Comparison of ENCODE assay signal across 23 cellular contexts in genomic region chr11:132337819-132338416, GRCh38.
A peak's percentile ranks its signal among the peaks of the same experiment; 100 is the strongest.
DNase-seq lines count a peak whose midpoint lies in the region; ATAC-seq and TF ChIP-seq lines count a peak whose summit lies in the region.
"Had no signal": no experiment of that assay in that cellular context is flagged by ENCODE, and none has a peak within 500 bp of the region (broad histone marks: within the 10 kb centered on the region; RNA-seq: fewer than 3 reads in every experiment).

No MANE protein-coding gene starts in this region.

- H3K4me3 Mint-ChIP-seq in T-helper 2 cell treated with Interferon-gamma antibody and Interleukin-4, amounts not matched to agents 5 μg/mL and 100 μg/mL, for 36 hours, result no peak overlapping the region

- peaks cover 3% of the 10 kb centered on the region for H3K27me3 ChIP-seq in osteoblast (ENCODE audit: insufficient read depth, low read length)

- no peaks in the 10 kb centered on the region for H3K27me3 Mint-ChIP-seq in T-helper 2 cell treated with Interferon-gamma antibody and Interleukin-4, amounts not matched to agents 5 μg/mL and 100 μg/mL, for 36 hours (ENCODE audit: low read depth)

- H3K27ac ChIP-seq in osteoblast (ENCODE audit: low read depth, low read length), result no peak overlapping the region

- DNase-seq in left cardiac atrium, result no peak
- no peak for DNase-seq in left ventricle myocardium superior
- DNase-seq in RPMI8226, result peak; percentile 76
- DNase-seq in left kidney (ENCODE audit: low read depth, low spot score), result peak; percentile 29
- no peak for DNase-seq in pons (ENCODE audit: low spot score)
- no peak for DNase-seq in T-helper 2 cell treated with Interferon-gamma antibody and Interleukin-4, amounts not matched to agents 5 μg/mL and 100 μg/mL, for 36 hours (ENCODE audit: low spot score)
- DNase-seq in osteoblast (ENCODE audit: insufficient read length, low spot score, missing footprints), result no peak
- DNase-seq: 8988T, ACHN, DMS153, DND-41, Karpas-422, NCI-H1092 treated with DMSO at 0.1 percent for 48 hours, NCI-H1436, NCI-H187, NCI-H2081 treated with DMSO at 0.1 percent for 48 hours, NCI-H2171 treated with DMSO at 0.1 percent for 48 hours, NCI-H345, NCI-H524 treated with DMSO at 0.1 percent for 48 hours, SIG-M5 had no signal

- no peaks in the 10 kb centered on the region for H3K9me3 Mint-ChIP-seq in T-helper 2 cell treated with Interferon-gamma antibody and Interleukin-4, amounts not matched to agents 5 μg/mL and 100 μg/mL, for 36 hours

- H3K36me3 ChIP-seq in osteoblast (ENCODE audit: insufficient read depth, low read length), result no peaks in the 10 kb centered on the region

- H3K79me2 ChIP-seq in osteoblast (ENCODE audit: insufficient read depth, low read length), result no peaks in the 10 kb centered on the region

- no peak for TF ChIP-seq CTCF in osteoblast (IDR thresholded peaks at IDR 0.05; ENCODE audit: extremely low read depth, low read depth, low read length)

- no peaks in the 10 kb centered on the region for H4K20me1 ChIP-seq in osteoblast (ENCODE audit: insufficient read depth, low read length)

- H3K4me1 Mint-ChIP-seq in T-helper 2 cell treated with Interferon-gamma antibody and Interleukin-4, amounts not matched to agents 5 μg/mL and 100 μg/mL, for 36 hours (ENCODE audit: low read depth), result peaks cover 2% of the 10 kb centered on the region

- H3K27ac Mint-ChIP-seq in T-helper 2 cell treated with Interferon-gamma antibody and Interleukin-4, amounts not matched to agents 5 μg/mL and 100 μg/mL, for 36 hours, result no peak overlapping the region

- no peak overlapping the region for H3K4me2 ChIP-seq in osteoblast (ENCODE audit: insufficient read depth, low read length)

- no peaks in the 10 kb centered on the region for H3K4me1 ChIP-seq in osteoblast (ENCODE audit: insufficient read depth, low read length)

- intact Hi-C loops in left cardiac atrium (cut with DNase I), result loop anchor here in 1 of 2 donors (10.0 kb wide), 1 partner anchor 473 kb away; no protein-coding TSS in a partner anchor
- intact Hi-C loops in left ventricle myocardium superior (cut with micrococcal nuclease), result no loop called here

- no peak overlapping the region for H2AFZ ChIP-seq in osteoblast (ENCODE audit: low read length)

- H3K36me3 Mint-ChIP-seq in T-helper 2 cell treated with Interferon-gamma antibody and Interleukin-4, amounts not matched to agents 5 μg/mL and 100 μg/mL, for 36 hours (ENCODE audit: low read depth), result no peaks in the 10 kb centered on the region

- H3K9me3 ChIP-seq in osteoblast (ENCODE audit: low read depth, low read length), result no peaks in the 10 kb centered on the region

- H3K4me3 ChIP-seq in osteoblast (ENCODE audit: insufficient read depth, low read length), result no peak overlapping the region

- ATAC-seq in left cardiac atrium (peak; percentile 34 to 73), left ventricle myocardium superior (no peak)
- ATAC-seq: HCT116, Panc1, SK-N-SH treated with all-trans-retinoic acid at 6 μM for 48 hours had no signal

Comparison
In these comparisons a context has a peak if more than half of its experiments do, and no peak if none do; other contexts are left out.
1. DNase-seq: peak in RPMI8226 (single experiment) and left kidney (single experiment); none in left cardiac atrium (single experiment), left ventricle myocardium superior (single experiment), pons (single experiment), T-helper 2 cell treated with Interferon-gamma antibody and Interleukin-4, amounts not matched to agents 5 μg/mL and 100 μg/mL, for 36 hours (single experiment) and osteoblast (single experiment).